In the genomic region with DNA sequence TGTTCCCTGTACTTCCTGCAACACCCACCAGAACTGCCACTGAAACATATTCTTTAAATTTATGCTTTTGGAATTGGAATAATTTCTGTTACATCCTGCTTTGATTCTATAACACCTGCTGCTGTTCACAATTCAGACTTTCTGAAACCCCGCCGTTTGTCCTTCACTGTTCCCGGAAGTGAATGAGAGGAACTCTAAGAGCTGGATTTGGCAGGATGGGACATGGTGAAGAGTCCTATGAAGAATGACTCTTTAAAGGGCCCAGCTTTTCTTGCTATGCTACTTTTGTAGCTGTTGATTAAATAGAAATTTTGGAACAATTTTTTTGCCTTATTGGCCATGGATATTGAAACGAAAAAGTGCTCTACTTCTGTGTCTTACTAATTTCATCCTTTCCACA, we compare ENCODE assay signal across 33 cellular contexts. TPM values are rescaled to one million over a fixed set of nuclear protein-coding genes. Genes with fewer than 3 reads are reported as not detected.
"Had no signal": no experiment of that assay in that cellular context is flagged by ENCODE, and none has a peak within 500 bp of the region (broad histone marks: within the 10 kb centered on the region; RNA-seq: fewer than 3 reads in every experiment).

No MANE protein-coding gene starts in this region.

- H3K4me3 Mint-ChIP-seq: immature natural killer cell; memory B cell; naive thymus-derived CD4-positive, alpha-beta T cell; natural killer cell treated with Interleukin-12 subunit alpha and Interleukin-12 subunit beta and Interleukin-15 and Interleukin-18, amount 100 ng/mL, for 72 hours; stimulated activated memory B cell treated with anti-CD40 and anti-IgM and Interleukin-4, amounts not matched to agents 10 μg/mL and 1 μg/mL and 100 μg/mL, for 72 hours; stimulated activated naive CD8-positive, alpha-beta T cell treated with anti-CD3 and anti-CD28 coated beads, Interleukin-15, amount 100 ng/mL, for 72 hours; type B pancreatic cell had no signal

- H3K27me3 Mint-ChIP-seq: memory B cell; naive thymus-derived CD4-positive, alpha-beta T cell; natural killer cell treated with Interleukin-12 subunit alpha and Interleukin-12 subunit beta and Interleukin-15 and Interleukin-18, amount 100 ng/mL, for 72 hours; progenitor cell of endocrine pancreas; stimulated activated memory B cell treated with anti-CD40 and anti-IgM and Interleukin-4, amounts not matched to agents 10 μg/mL and 1 μg/mL and 100 μg/mL, for 72 hours; stimulated activated naive CD8-positive, alpha-beta T cell treated with anti-CD3 and anti-CD28 coated beads, Interleukin-15, amount 100 ng/mL, for 72 hours; type B pancreatic cell had no signal

- H3K27ac Mint-ChIP-seq: immature natural killer cell; memory B cell; natural killer cell treated with Interleukin-12 subunit alpha and Interleukin-12 subunit beta and Interleukin-15 and Interleukin-18, amount 100 ng/mL, for 72 hours; progenitor cell of endocrine pancreas; stimulated activated memory B cell treated with anti-CD40 and anti-IgM and Interleukin-4, amounts not matched to agents 10 μg/mL and 1 μg/mL and 100 μg/mL, for 72 hours; stimulated activated naive CD8-positive, alpha-beta T cell treated with anti-CD3 and anti-CD28 coated beads, Interleukin-15, amount 100 ng/mL, for 72 hours; type B pancreatic cell had no signal

- H3K4me3 ChIP-seq: mucosa of descending colon, ovary, right atrium auricular region, right lobe of liver, smooth muscle cell, tibial nerve, vagina had no signal

- H3K27ac ChIP-seq: ovary, right atrium auricular region, right lobe of liver, tibial nerve, vagina had no signal

- H3K27me3 ChIP-seq: ovary, right atrium auricular region, right lobe of liver, tibial nerve, vagina had no signal

- H3K9me3 Mint-ChIP-seq: immature natural killer cell; memory B cell; naive thymus-derived CD4-positive, alpha-beta T cell; natural killer cell treated with Interleukin-12 subunit alpha and Interleukin-12 subunit beta and Interleukin-15 and Interleukin-18, amount 100 ng/mL, for 72 hours; stimulated activated memory B cell treated with anti-CD40 and anti-IgM and Interleukin-4, amounts not matched to agents 10 μg/mL and 1 μg/mL and 100 μg/mL, for 72 hours; stimulated activated naive CD8-positive, alpha-beta T cell treated with anti-CD3 and anti-CD28 coated beads, Interleukin-15, amount 100 ng/mL, for 72 hours; type B pancreatic cell had no signal

- DNase-seq: hypothalamus; immature natural killer cell; kidney; midbrain; mucosa of descending colon; naive thymus-derived CD4-positive, alpha-beta T cell; ovary; right lobe of liver; stimulated activated CD4-positive, alpha-beta T cell treated with anti-CD3 and anti-CD28 coated beads, Interleukin-1b, Interleukin-23, amount 100 ng/mL, for 48 hours; stimulated activated CD4-positive, alpha-beta T cell treated with anti-CD3 and anti-CD28 coated beads, Interleukin-2, amount 100 ng/mL, for 48 hours; stimulated activated CD4-positive, alpha-beta T cell treated with anti-CD3 and anti-CD28 coated beads, Interleukin-4, amount 100 ng/mL, for 4 hours; stimulated activated CD8-positive, alpha-beta memory T cell treated with anti-CD3 and anti-CD28 coated beads, Interleukin-4, amount 100 ng/mL, for 48 hours; stimulated activated naive CD4-positive, alpha-beta T cell treated with Interleukin-2 at 50 U/mL for 16 hours; stimulated activated naive CD8-positive, alpha-beta T cell treated with anti-CD3 and anti-CD28 coated beads, Interleukin-15, amount 100 ng/mL, for 72 hours; substantia nigra had no signal

- H3K4me1 Mint-ChIP-seq: stimulated activated memory B cell treated with anti-CD40 and anti-IgM and Interleukin-4, amounts not matched to agents 10 μg/mL and 1 μg/mL and 100 μg/mL, for 72 hours; stimulated activated naive CD8-positive, alpha-beta T cell treated with anti-CD3 and anti-CD28 coated beads, Interleukin-15, amount 100 ng/mL, for 72 hours had no signal

- ATAC-seq: mucosa of descending colon; naive thymus-derived CD4-positive, alpha-beta T cell; natural killer cell treated with Interleukin-12 subunit alpha and Interleukin-12 subunit beta and Interleukin-15 and Interleukin-18, amount 100 ng/mL, for 72 hours; stimulated activated memory B cell treated with anti-CD40 and anti-IgM and Interleukin-4, amounts not matched to agents 10 μg/mL and 1 μg/mL and 100 μg/mL, for 72 hours; stimulated activated naive CD8-positive, alpha-beta T cell treated with anti-CD3 and anti-CD28 coated beads, Interleukin-15, amount 100 ng/mL, for 72 hours had no signal

- H3K4me2 ChIP-seq: smooth muscle cell had no signal

- H3K4me1 ChIP-seq: vagina had no signal

- H3K9me3 ChIP-seq: mucosa of descending colon, ovary, right atrium auricular region, right lobe of liver, tibial nerve, vagina had no signal

- H3K36me3 ChIP-seq: ovary had no signal

RNA-seq across cellular contexts. Expression of gene SLFN14, which starts 35.5 kb away (rescaled TPM):
- total RNA-seq: lower leg skin; lung microvascular endothelial cell; mesenteric fat pad; mucosa of descending colon; myocyte; naive thymus-derived CD4-positive, alpha-beta T cell; natural killer cell treated with Interleukin-12 subunit alpha and Interleukin-12 subunit beta and Interleukin-15 and Interleukin-18, amount 100 ng/mL, for 72 hours; omental fat pad; ovary; progenitor cell of endocrine pancreas; pulmonary artery endothelial cell; renal cortical epithelial cell; right atrium auricular region; smooth muscle cell; tibial nerve; vagina had no signal
- polyA plus RNA-seq: neural cell, ovary, smooth muscle cell, urinary bladder had no signal

RNA-seq across cellular contexts. Expression of gene SLFN12L, which starts 58.6 kb away (rescaled TPM):
- total RNA-seq: myocyte, progenitor cell of endocrine pancreas, smooth muscle cell had no signal
- polyA plus RNA-seq: neural cell, smooth muscle cell had no signal
